In genomic region chr3:197372076-197372661, GRCh38 we compare ENCODE assay signal across 10 cellular contexts.
A peak's percentile ranks its signal among the peaks of the same experiment; 100 is the strongest.
DNase-seq lines count a peak whose midpoint lies in the region; ATAC-seq, FAIRE-seq and TF ChIP-seq lines count a peak whose summit lies in the region.
"Had no signal": no experiment of that assay in that cellular context is flagged by ENCODE, and none has a peak within 500 bp of the region (broad histone marks: within the 10 kb centered on the region; RNA-seq: fewer than 3 reads in every experiment).

No MANE protein-coding gene starts in this region.

- CTCF ChIA-PET in activated CD4-positive, alpha-beta memory T cell treated with anti-CD3 and anti-CD28 coated beads, Interleukin-2, amount 10 ng/mL, durations not matched to agents 7 days and 5 days (lab: Charles Lee), result no interaction called here

- no peak overlapping the region for H3K4me3 ChIP-seq in astrocyte (ENCODE audit: insufficient read depth, low read depth, low read length)
- H3K4me3 ChIP-seq: BLaER1 treated with 17β-estradiol and CSF1 and Interleukin-3, amounts not matched to agents 10 nM and 100 nM had no signal

- peak overlapping the region; percentile 12 for H3K4me3 Mint-ChIP-seq in astrocyte (ENCODE audit: unreplicated experiment)
- no peak overlapping the region for H3K4me3 Mint-ChIP-seq in activated CD4-positive, alpha-beta memory T cell treated with anti-CD3 and anti-CD28 coated beads, Interleukin-2, amount 10 ng/mL, durations not matched to agents 7 days and 5 days

- no peaks in the 10 kb centered on the region for H3K27me3 ChIP-seq in astrocyte (ENCODE audit: insufficient read depth, low read length)
- H3K27me3 ChIP-seq: BLaER1 treated with 17β-estradiol and CSF1 and Interleukin-3, amounts not matched to agents 10 nM and 100 nM had no signal

- H3K27ac Mint-ChIP-seq in astrocyte (ENCODE audit: unreplicated experiment), result peak overlapping the region; percentile 95
- H3K27ac Mint-ChIP-seq in activated CD4-positive, alpha-beta memory T cell treated with anti-CD3 and anti-CD28 coated beads, Interleukin-2, amount 10 ng/mL, durations not matched to agents 7 days and 5 days, result no peak overlapping the region

- no peak overlapping the region for H2AFZ ChIP-seq in astrocyte (ENCODE audit: low read depth, low read length)

- no peaks in the 10 kb centered on the region for H3K9me3 ChIP-seq in astrocyte (ENCODE audit: insufficient read depth, low read depth, low read length)
- H3K9me3 ChIP-seq: BLaER1 treated with 17β-estradiol and CSF1 and Interleukin-3, amounts not matched to agents 10 nM and 100 nM; neutrophil had no signal

- no peak for TF ChIP-seq CTCF in astrocyte (IDR thresholded peaks at IDR 0.05; ENCODE audit: insufficient read depth, low read depth, low read length)

- H3K27ac ChIP-seq in astrocyte (ENCODE audit: low read depth, low read length), result peak overlapping the region; percentile 63
- H3K27ac ChIP-seq: BLaER1 treated with 17β-estradiol and CSF1 and Interleukin-3, amounts not matched to agents 10 nM and 100 nM; neutrophil had no signal

- H3K9me3 Mint-ChIP-seq in astrocyte (ENCODE audit: unreplicated experiment), result peaks cover 4% of the 10 kb centered on the region
- no peaks in the 10 kb centered on the region for H3K9me3 Mint-ChIP-seq in activated CD4-positive, alpha-beta memory T cell treated with anti-CD3 and anti-CD28 coated beads, Interleukin-2, amount 10 ng/mL, durations not matched to agents 7 days and 5 days

- H3K36me3 ChIP-seq in astrocyte (ENCODE audit: insufficient read depth, low read length), result no peaks in the 10 kb centered on the region
- H3K36me3 ChIP-seq: BLaER1 treated with 17β-estradiol and CSF1 and Interleukin-3, amounts not matched to agents 10 nM and 100 nM; neutrophil had no signal

- peaks cover 45% of the 10 kb centered on the region for H3K4me1 ChIP-seq in astrocyte (ENCODE audit: insufficient read depth, low read length)

- H3K4me1 Mint-ChIP-seq in astrocyte (ENCODE audit: low read depth, unreplicated experiment), result peaks cover 42% of the 10 kb centered on the region
- no peaks in the 10 kb centered on the region for H3K4me1 Mint-ChIP-seq in activated CD4-positive, alpha-beta memory T cell treated with anti-CD3 and anti-CD28 coated beads, Interleukin-2, amount 10 ng/mL, durations not matched to agents 7 days and 5 days

- no peaks in the 10 kb centered on the region for H3K36me3 Mint-ChIP-seq in astrocyte (ENCODE audit: low read depth, unreplicated experiment)
- H3K36me3 Mint-ChIP-seq in activated CD4-positive, alpha-beta memory T cell treated with anti-CD3 and anti-CD28 coated beads, Interleukin-2, amount 10 ng/mL, durations not matched to agents 7 days and 5 days (ENCODE audit: low read depth), result no peaks in the 10 kb centered on the region

- ATAC-seq in GM21360 (IDR thresholded peaks at IDR 0.05; ENCODE audit: unreplicated experiment), result no peak

- peak; percentile 58 for DNase-seq in SIG-M5 treated with dmso at 0.1 percent for 504 hours (lab: John Stamatoyannopoulos, UW; ENCODE audit: unreplicated experiment)
- no peak for DNase-seq in SIG-M5 (lab: John Stamatoyannopoulos, UW)
- DNase-seq in astrocyte (ENCODE audit: low read depth), result peak; percentile 98
- peak; percentile 87 for DNase-seq in kidney tubule cell (ENCODE audit: low spot score)
- DNase-seq in urothelium cell line (ENCODE audit: low spot score), result peak; percentile 77
- DNase-seq in activated CD4-positive, alpha-beta memory T cell treated with anti-CD3 and anti-CD28 coated beads, Interleukin-2, amount 10 ng/mL, durations not matched to agents 7 days and 5 days, result no peak
- DNase-seq in T-helper 1 cell, result no peak

- H3K4me2 ChIP-seq in astrocyte (ENCODE audit: low read length), result peak overlapping the region; percentile 61
- H3K4me2 ChIP-seq: BLaER1 treated with 17β-estradiol and CSF1 and Interleukin-3, amounts not matched to agents 10 nM and 100 nM had no signal

- H3K9ac ChIP-seq in astrocyte (ENCODE audit: low read length), result peak overlapping the region; percentile 64
- H3K9ac ChIP-seq: BLaER1 treated with 17β-estradiol and CSF1 and Interleukin-3, amounts not matched to agents 10 nM and 100 nM had no signal

- POLR2A ChIA-PET in activated CD4-positive, alpha-beta memory T cell treated with anti-CD3 and anti-CD28 coated beads, Interleukin-2, amount 10 ng/mL, durations not matched to agents 7 days and 5 days (lab: Charles Lee), result no interaction called here

- H3K27me3 Mint-ChIP-seq in astrocyte (ENCODE audit: low read depth, unreplicated experiment), result peaks cover 4% of the 10 kb centered on the region
- peaks cover 28% of the 10 kb centered on the region for H3K27me3 Mint-ChIP-seq in activated CD4-positive, alpha-beta memory T cell treated with anti-CD3 and anti-CD28 coated beads, Interleukin-2, amount 10 ng/mL, durations not matched to agents 7 days and 5 days

- no peaks in the 10 kb centered on the region for H3K79me2 ChIP-seq in astrocyte (ENCODE audit: insufficient read depth, low read length)

- H4K20me1 ChIP-seq in astrocyte (ENCODE audit: insufficient read depth, low read length), result no peaks in the 10 kb centered on the region
- H4K20me1 ChIP-seq: BLaER1 treated with 17β-estradiol and CSF1 and Interleukin-3, amounts not matched to agents 10 nM and 100 nM had no signal

- no peak for FAIRE-seq in astrocyte (lab: Jason Lieb, UNC)
- FAIRE-seq in urothelium cell line (lab: Jason Lieb, UNC), result no peak

Comparison
In these comparisons a context has a peak if more than half of its experiments do, and no peak if none do; other contexts are left out.
1. DNase-seq: peak in SIG-M5 treated with dmso at 0.1 percent for 504 hours (single experiment), astrocyte (single experiment), kidney tubule cell (single experiment) and urothelium cell line (single experiment); none in SIG-M5 (single experiment), activated CD4-positive, alpha-beta memory T cell treated with anti-CD3 and anti-CD28 coated beads, Interleukin-2, amount 10 ng/mL, durations not matched to agents 7 days and 5 days (single experiment) and T-helper 1 cell (0 of 5).